12 cellular contexts compared by ENCODE assay signal in genomic region chr7:24477376-24477775, GRCh38.
DNase-seq lines count a peak whose midpoint lies in the region; TF ChIP-seq lines count a peak whose summit lies in the region.
"Had no signal": no experiment of that assay in that cellular context is flagged by ENCODE, and none has a peak within 500 bp of the region (broad histone marks: within the 10 kb centered on the region; RNA-seq: fewer than 3 reads in every experiment).

No MANE protein-coding gene starts in this region.

- no peaks in the 10 kb centered on the region for H3K27me3 ChIP-seq in iPS-18a (ENCODE audit: control insufficient read depth, insufficient read depth, low read length)
- no peaks in the 10 kb centered on the region for H3K27me3 ChIP-seq in rectal smooth muscle tissue (ENCODE audit: control insufficient read depth, insufficient read depth, low read length)
- H3K27me3 ChIP-seq in mammary epithelial cell (ENCODE audit: insufficient read depth, low read length): peaks cover 5% of the 10 kb centered on the region
- H3K27me3 ChIP-seq: sigmoid colon, SJSA1, stomach had no signal

- DNase-seq in SK-N-MC (ENCODE audit: low read depth, low spot score): no peak
- no peak for DNase-seq in mammary epithelial cell
- DNase-seq in NCI-H1417 (lab: John Stamatoyannopoulos, UW): no peak
- DNase-seq in germinal center (ENCODE audit: low spot score): no peak
- no peak for DNase-seq in mucosa of gallbladder (ENCODE audit: low spot score)
- DNase-seq: activated gamma-delta T cell, sigmoid colon, stomach had no signal

- TF ChIP-seq CTCF in C4-2B (conservative IDR thresholded peaks at IDR 0.05) (no peak), mammary epithelial cell (conservative IDR thresholded peaks at IDR 0.05 in 1 of 2, IDR thresholded peaks at IDR 0.05 in 1 of 2; ENCODE audit: extremely low read depth in 1 of 2, insufficient read depth in 1 of 2, low read depth in 1 of 2, low read length in 2 of 2) (no peak)

- peak overlapping the region; percentile 63; the same call in 1 of the 2 replicates for H3K27ac ChIP-seq in C4-2B
- H3K27ac ChIP-seq in SK-N-MC: peak overlapping the region; percentile 67; the same call in 1 of the 2 replicates
- peak overlapping the region; percentile 71 for H3K27ac ChIP-seq in iPS-18a (ENCODE audit: low read length)
- no peak overlapping the region for H3K27ac ChIP-seq in rectal smooth muscle tissue (ENCODE audit: low read depth, low read length)
- no peak overlapping the region for H3K27ac ChIP-seq in mammary epithelial cell (ENCODE audit: insufficient read depth, low read depth, low read length)
- H3K27ac ChIP-seq: SJSA1 had no signal

- in situ Hi-C loops in mammary epithelial cell (cut with MboI; ENCODE audit: low sequenced_read_pairs in 2 of 2): no loop called here

- H3K4me1 ChIP-seq in iPS-18a (ENCODE audit: control insufficient read depth, low read depth, low read length): peaks cover 20% of the 10 kb centered on the region
- peaks cover 3% of the 10 kb centered on the region for H3K4me1 ChIP-seq in rectal smooth muscle tissue (ENCODE audit: control insufficient read depth, insufficient read depth, low read length)
- H3K4me1 ChIP-seq in mammary epithelial cell (ENCODE audit: insufficient read depth, low read length): no peaks in the 10 kb centered on the region

- no peaks in the 10 kb centered on the region for H3K36me3 ChIP-seq in SK-N-MC (ENCODE audit: insufficient read depth, low read length)
- no peaks in the 10 kb centered on the region for H3K36me3 ChIP-seq in iPS-18a (ENCODE audit: control insufficient read depth, low read depth, low read length)
- no peaks in the 10 kb centered on the region for H3K36me3 ChIP-seq in rectal smooth muscle tissue (ENCODE audit: control insufficient read depth, insufficient read depth, low read length)
- no peaks in the 10 kb centered on the region for H3K36me3 ChIP-seq in mammary epithelial cell (ENCODE audit: insufficient read depth, low read length)
- H3K36me3 ChIP-seq: sigmoid colon, SJSA1, stomach had no signal

- no TSS peak for BruUV-seq in mammary epithelial cell (replicated peaks; lab: Mats Ljungman, UMichigan)

- H3K9me3 ChIP-seq in SK-N-MC (ENCODE audit: low read depth, low read length): no peaks in the 10 kb centered on the region
- no peaks in the 10 kb centered on the region for H3K9me3 ChIP-seq in iPS-18a (ENCODE audit: control insufficient read depth, low read depth, low read length)
- no peaks in the 10 kb centered on the region for H3K9me3 ChIP-seq in mammary epithelial cell (replicated peaks; ENCODE audit: insufficient read depth, low read length)
- H3K9me3 ChIP-seq: sigmoid colon, SJSA1, stomach had no signal

- H3K4me3 ChIP-seq in SK-N-MC: no peak overlapping the region
- H3K4me3 ChIP-seq in iPS-18a (ENCODE audit: low read length): no peak overlapping the region
- H3K4me3 ChIP-seq in rectal smooth muscle tissue (ENCODE audit: low read length): peak overlapping the region; percentile 21
- H3K4me3 ChIP-seq in mammary epithelial cell (replicated peaks in 1 of 3; ENCODE audit: insufficient read depth in 1 of 3, low read depth in 2 of 3, low read length in 3 of 3): no peak overlapping the region
- H3K4me3 ChIP-seq: sigmoid colon, SJSA1, stomach had no signal

- 42% methylated on average over 2 of the region's 2 CpGs for WGBS in mammary epithelial cell (ENCODE audit: low coverage, missing lambda C conversion rate)

- no peaks in the 10 kb centered on the region for H3K79me2 ChIP-seq in mammary epithelial cell (ENCODE audit: insufficient read depth, low read length)

- dilution Hi-C loops in mammary epithelial cell (cut with HindIII; ENCODE audit: low sequenced_read_pairs): no loop called here

- CTCF ChIA-PET in mammary epithelial cell (lab: Charles Lee; ENCODE audit: low non-redundant PET): no interaction called here

- intact Hi-C loops in mammary epithelial cell (cut with micrococcal nuclease): no loop called here

- H3K9ac ChIP-seq in SK-N-MC (ENCODE audit: insufficient read length): no peak overlapping the region
- peak overlapping the region; percentile 3 for H3K9ac ChIP-seq in iPS-18a (ENCODE audit: low read length)
- H3K9ac ChIP-seq in rectal smooth muscle tissue (ENCODE audit: low read length): no peak overlapping the region
- H3K9ac ChIP-seq in mammary epithelial cell (ENCODE audit: insufficient read depth, low read length): no peak overlapping the region

- H4K20me1 ChIP-seq in mammary epithelial cell (ENCODE audit: insufficient read depth, low read length): no peaks in the 10 kb centered on the region

- no peak overlapping the region for H2AFZ ChIP-seq in mammary epithelial cell (ENCODE audit: low read depth, low read length)

- H3K4me2 ChIP-seq in mammary epithelial cell (ENCODE audit: insufficient read depth, low read depth, low read length): no peak overlapping the region

Comparison
In these comparisons a context has a peak if more than half of its experiments do, and no peak if none do; other contexts are left out.
1. H3K27ac ChIP-seq: peak in C4-2B (single experiment), SK-N-MC (single experiment) and iPS-18a (single experiment); none in rectal smooth muscle tissue (single experiment) and mammary epithelial cell (single experiment).